In genomic region chr11:77068461-77069335, GRCh38 we compare ENCODE assay signal across 15 cellular contexts. TPM values are rescaled to one million over a fixed set of nuclear protein-coding genes. Genes with fewer than 3 reads are reported as not detected.
DNase-seq lines count a peak whose midpoint lies in the region; ATAC-seq and TF ChIP-seq lines count a peak whose summit lies in the region.
"Had no signal": no experiment of that assay in that cellular context is flagged by ENCODE, and none has a peak within 500 bp of the region (broad histone marks: within the 10 kb centered on the region; RNA-seq: fewer than 3 reads in every experiment).

No MANE protein-coding gene starts in this region.

- H3K4me3 ChIP-seq in colonic mucosa (peak overlapping the region; percentile 53), tibial nerve (peak overlapping the region in 2 of 4 donors; percentile 73 to 94)

- no peaks in the 10 kb centered on the region for H3K36me3 Mint-ChIP-seq in activated T-cell treated with anti-CD3 and anti-CD28 coated beads, Interleukin-2, amount 50 U/mL, for 4 hours (ENCODE audit: insufficient read depth)
- no peaks in the 10 kb centered on the region for H3K36me3 Mint-ChIP-seq in activated T-cell treated with anti-CD3 and anti-CD28 coated beads, Interleukin-2, amount 50 U/mL, for 72 hours (ENCODE audit: insufficient read depth in 2 of 2)
- H3K36me3 Mint-ChIP-seq in natural killer cell: no peaks in the 10 kb centered on the region
- no peaks in the 10 kb centered on the region for H3K36me3 Mint-ChIP-seq in activated naive CD4-positive, alpha-beta T cell treated with anti-CD3 and anti-CD28 coated beads for 36 hours (ENCODE audit: low read depth)

- H3K36me3 ChIP-seq in colonic mucosa (no peaks in the 10 kb centered on the region), tibial nerve (no peaks in the 10 kb centered on the region)
- H3K36me3 ChIP-seq: breast epithelium had no signal

- no peak for ATAC-seq in activated T-cell treated with anti-CD3 and anti-CD28 coated beads, Interleukin-2, amount 50 U/mL, for 4 hours
- no peak for ATAC-seq in activated T-cell treated with anti-CD3 and anti-CD28 coated beads, Interleukin-2, amount 50 U/mL, for 72 hours (replicated peaks in 1 of 2)
- ATAC-seq in natural killer cell: no peak

- no peak for TF ChIP-seq POLR2A in tibial nerve (IDR thresholded peaks at IDR 0.05)

- peak overlapping the region; percentile 43 for H3K4me3 Mint-ChIP-seq in activated T-cell treated with anti-CD3 and anti-CD28 coated beads, Interleukin-2, amount 50 U/mL, for 4 hours
- H3K4me3 Mint-ChIP-seq in activated T-cell treated with anti-CD3 and anti-CD28 coated beads, Interleukin-2, amount 50 U/mL, for 72 hours: peak overlapping the region in 1 of 2 donors; percentile 24
- H3K4me3 Mint-ChIP-seq in natural killer cell: peak overlapping the region; percentile 81
- H3K4me3 Mint-ChIP-seq in activated naive CD4-positive, alpha-beta T cell treated with anti-CD3 and anti-CD28 coated beads for 36 hours: no peak overlapping the region

- H3K27me3 ChIP-seq in colonic mucosa: no peaks in the 10 kb centered on the region
- H3K27me3 ChIP-seq in tibial nerve: no peaks in the 10 kb centered on the region
- H3K27me3 ChIP-seq: breast epithelium had no signal

- no peak for TF ChIP-seq EP300 in tibial nerve (IDR thresholded peaks at IDR 0.05)

- CTCF ChIA-PET in activated naive CD4-positive, alpha-beta T cell treated with anti-CD3 and anti-CD28 coated beads for 36 hours (lab: Charles Lee): interaction anchor here (0.9 kb wide), 1 partner anchor 23 kb away, joined by 3 read pairs; no protein-coding TSS in a partner anchor

- no peak for DNase-seq in activated T-cell treated with anti-CD3 and anti-CD28 coated beads, Interleukin-2, amount 50 U/mL, for 4 hours
- no peak for DNase-seq in activated T-cell treated with anti-CD3 and anti-CD28 coated beads, Interleukin-2, amount 50 U/mL, for 72 hours
- no peak for DNase-seq in colonic mucosa
- DNase-seq in natural killer cell: no peak
- DNase-seq in tibial nerve (ENCODE audit: low spot score in 2 of 2): no peak
- DNase-seq in activated naive CD4-positive, alpha-beta T cell treated with anti-CD3 and anti-CD28 coated beads for 36 hours: no peak
- DNase-seq in NCI-H1105 (lab: John Stamatoyannopoulos, UW): no peak
- no peak for DNase-seq in NCI-H774 (lab: John Stamatoyannopoulos, UW)
- DNase-seq: ACHN; activated effector memory CD4-positive, alpha-beta T cell treated with anti-CD3 and anti-CD28 coated beads, Interleukin-2, amount 50 U/mL, for 16 hours; NCI-H2029 treated with DMSO at 0.1 percent for 48 hours; occipital lobe; T-helper 9 cell had no signal

- H3K4me1 ChIP-seq in colonic mucosa (peaks cover 41% of the 10 kb centered on the region), tibial nerve (peaks cover 7 to 75% (median 29%) of the 10 kb centered on the region in 4 donors)

- no peak overlapping the region for H3K27ac Mint-ChIP-seq in activated T-cell treated with anti-CD3 and anti-CD28 coated beads, Interleukin-2, amount 50 U/mL, for 72 hours
- H3K27ac Mint-ChIP-seq in natural killer cell: peak overlapping the region; percentile 50 to 61
- H3K27ac Mint-ChIP-seq in activated naive CD4-positive, alpha-beta T cell treated with anti-CD3 and anti-CD28 coated beads for 36 hours: no peak overlapping the region

- peaks cover 20% of the 10 kb centered on the region for H3K4me1 Mint-ChIP-seq in activated T-cell treated with anti-CD3 and anti-CD28 coated beads, Interleukin-2, amount 50 U/mL, for 4 hours (ENCODE audit: low read depth)
- H3K4me1 Mint-ChIP-seq in activated T-cell treated with anti-CD3 and anti-CD28 coated beads, Interleukin-2, amount 50 U/mL, for 72 hours (ENCODE audit: low read depth): peaks cover 24% of the 10 kb centered on the region
- peaks cover 50 to 70% of the 10 kb centered on the region in 2 donors for H3K4me1 Mint-ChIP-seq in natural killer cell
- peaks cover 23% of the 10 kb centered on the region for H3K4me1 Mint-ChIP-seq in activated naive CD4-positive, alpha-beta T cell treated with anti-CD3 and anti-CD28 coated beads for 36 hours (ENCODE audit: low read depth)

- H3K27ac ChIP-seq in colonic mucosa (peak overlapping the region; percentile 46), tibial nerve (peak overlapping the region in 3 of 4 donors; percentile 86 to 98 (median 97))

- H3K9ac ChIP-seq in colonic mucosa (ENCODE audit: low read depth in 2 of 2, low read length in 2 of 2): peak overlapping the region; percentile 60 to 68

- no peaks in the 10 kb centered on the region for H3K27me3 Mint-ChIP-seq in activated T-cell treated with anti-CD3 and anti-CD28 coated beads, Interleukin-2, amount 50 U/mL, for 4 hours (ENCODE audit: low read depth)
- no peaks in the 10 kb centered on the region for H3K27me3 Mint-ChIP-seq in activated T-cell treated with anti-CD3 and anti-CD28 coated beads, Interleukin-2, amount 50 U/mL, for 72 hours (ENCODE audit: low read depth)
- peaks cover 0 to 11% of the 10 kb centered on the region in 2 donors for H3K27me3 Mint-ChIP-seq in natural killer cell (ENCODE audit: low read depth in 2 of 2)
- H3K27me3 Mint-ChIP-seq in activated naive CD4-positive, alpha-beta T cell treated with anti-CD3 and anti-CD28 coated beads for 36 hours (ENCODE audit: low read depth): no peaks in the 10 kb centered on the region

- H3K9me3 ChIP-seq in colonic mucosa (no peaks in the 10 kb centered on the region), tibial nerve (no peaks in the 10 kb centered on the region)
- H3K9me3 ChIP-seq: breast epithelium had no signal

- TF ChIP-seq CTCF in colonic mucosa (IDR thresholded peaks at IDR 0.05) (no peak), natural killer cell (IDR thresholded peaks at IDR 0.05) (no peak), tibial nerve (IDR thresholded peaks at IDR 0.05) (no peak)

- 62 to 82% methylated on average over 7 of the region's 7 CpGs for WGBS in tibial nerve, 2 donors

- no peaks in the 10 kb centered on the region for H3K9me3 Mint-ChIP-seq in activated T-cell treated with anti-CD3 and anti-CD28 coated beads, Interleukin-2, amount 50 U/mL, for 4 hours
- H3K9me3 Mint-ChIP-seq in activated T-cell treated with anti-CD3 and anti-CD28 coated beads, Interleukin-2, amount 50 U/mL, for 72 hours: no peaks in the 10 kb centered on the region
- no peaks in the 10 kb centered on the region for H3K9me3 Mint-ChIP-seq in natural killer cell
- H3K9me3 Mint-ChIP-seq in activated naive CD4-positive, alpha-beta T cell treated with anti-CD3 and anti-CD28 coated beads for 36 hours: no peaks in the 10 kb centered on the region

- intact Hi-C loops in colonic mucosa (cut with DNase I): no loop called here
- intact Hi-C loops in natural killer cell (cut with micrococcal nuclease): no loop called here
- intact Hi-C loops in activated naive CD4-positive, alpha-beta T cell treated with anti-CD3 and anti-CD28 coated beads for 36 hours (cut with micrococcal nuclease): no loop called here

RNA-seq across cellular contexts. Expression of gene CAPN5, which starts 1.9 kb away (rescaled TPM):
- under 1 TPM; 0.29 to 0.68 (median 0.53) TPM for total RNA-seq in activated T-cell treated with anti-CD3 and anti-CD28 coated beads, Interleukin-2, amount 50 U/mL, for 4 hours
- total RNA-seq in activated T-cell treated with anti-CD3 and anti-CD28 coated beads, Interleukin-2, amount 50 U/mL, for 72 hours: 1 to 10 TPM; 1.0 to 1.1 TPM
- total RNA-seq in colonic mucosa: 100 to 1,000 TPM; 258 to 267 TPM
- total RNA-seq in natural killer cell: 10 to 100 TPM; 32.3 to 34.5 (median 34.3) TPM
- 10 to 100 TPM; 15.9 to 24.5 (median 19.8) TPM for total RNA-seq in tibial nerve
- 1 to 10 TPM in 1 of 2 experiments, under 1 TPM in 1; 0.79 to 1.5 TPM for total RNA-seq in activated naive CD4-positive, alpha-beta T cell treated with anti-CD3 and anti-CD28 coated beads for 36 hours

RNA-seq across cellular contexts. Expression of gene OMP, which starts 33.9 kb away (rescaled TPM):
- not detected for total RNA-seq in activated T-cell treated with anti-CD3 and anti-CD28 coated beads, Interleukin-2, amount 50 U/mL, for 4 hours
- total RNA-seq in activated T-cell treated with anti-CD3 and anti-CD28 coated beads, Interleukin-2, amount 50 U/mL, for 72 hours: not detected
- total RNA-seq in colonic mucosa: 10 to 100 TPM in 1 of 2 donors, 1 to 10 TPM in 1; 7.5 to 16.8 TPM
- total RNA-seq in natural killer cell: 1 to 10 TPM in 1 of 3 donors, under 1 TPM in 2; 0.82 to 1.4 (median 0.85) TPM
- 1 to 10 TPM in 1 of 4 donors, not detected in 3; 9.9 TPM for total RNA-seq in tibial nerve
- total RNA-seq in activated naive CD4-positive, alpha-beta T cell treated with anti-CD3 and anti-CD28 coated beads for 36 hours: not detected
- total RNA-seq: breast epithelium, glomerular endothelial cell, occipital lobe had no signal

RNA-seq across cellular contexts. Expression of gene B3GNT6, which starts 34.5 kb away (rescaled TPM):
- total RNA-seq in activated T-cell treated with anti-CD3 and anti-CD28 coated beads, Interleukin-2, amount 50 U/mL, for 4 hours: not detected
- total RNA-seq in activated T-cell treated with anti-CD3 and anti-CD28 coated beads, Interleukin-2, amount 50 U/mL, for 72 hours: not detected
- 100 to 1,000 TPM in 1 of 2 donors, 10 to 100 TPM in 1; 83.1 to 107 TPM for total RNA-seq in colonic mucosa
- not detected for total RNA-seq in natural killer cell
- not detected for total RNA-seq in tibial nerve
- not detected for total RNA-seq in activated naive CD4-positive, alpha-beta T cell treated with anti-CD3 and anti-CD28 coated beads for 36 hours
- total RNA-seq: glomerular endothelial cell, occipital lobe had no signal

RNA-seq across cellular contexts. Expression of gene MYO7A, which starts 59.3 kb away (rescaled TPM):
- total RNA-seq in activated T-cell treated with anti-CD3 and anti-CD28 coated beads, Interleukin-2, amount 50 U/mL, for 4 hours: under 1 TPM in 1 of 3 donors, not detected in 2; 0.14 TPM
- under 1 TPM; 0.29 to 0.42 TPM for total RNA-seq in activated T-cell treated with anti-CD3 and anti-CD28 coated beads, Interleukin-2, amount 50 U/mL, for 72 hours
- total RNA-seq in colonic mucosa (1 to 10 TPM; 3.8 to 4.1 TPM), natural killer cell (1 to 10 TPM in 1 of 3 donors, under 1 TPM in 2; 0.20 to 1.1 (median 0.68) TPM), tibial nerve (10 to 100 TPM; 12.6 to 45.0 (median 24.4) TPM)
- not detected for total RNA-seq in activated naive CD4-positive, alpha-beta T cell treated with anti-CD3 and anti-CD28 coated beads for 36 hours

Comparison
In these comparisons a context has a peak if more than half of its experiments do, and no peak if none do; other contexts are left out.
1. H3K27ac Mint-ChIP-seq: peak in natural killer cell (2 of 2); none in activated T-cell treated with anti-CD3 and anti-CD28 coated beads, Interleukin-2, amount 50 U/mL, for 72 hours (single experiment) and activated naive CD4-positive, alpha-beta T cell treated with anti-CD3 and anti-CD28 coated beads for 36 hours (single experiment).
2. RNA of gene CAPN5, which starts 1.9 kb away (total RNA-seq): 258 to 267 TPM in colonic mucosa; 32.3 to 34.5 TPM in natural killer cell, 15.9 to 24.5 TPM in tibial nerve, 0.79 to 1.5 TPM in activated naive CD4-positive, alpha-beta T cell treated with anti-CD3 and anti-CD28 coated beads for 36 hours, 1.0 to 1.1 TPM in activated T-cell treated with anti-CD3 and anti-CD28 coated beads, Interleukin-2, amount 50 U/mL, for 72 hours and 0.29 to 0.68 TPM in activated T-cell treated with anti-CD3 and anti-CD28 coated beads, Interleukin-2, amount 50 U/mL, for 4 hours; every median in the first group is over 4 times any median in the second.
3. RNA of gene B3GNT6, which starts 34.5 kb away (total RNA-seq): 83.1 to 107 TPM in colonic mucosa; not detected in activated T-cell treated with anti-CD3 and anti-CD28 coated beads, Interleukin-2, amount 50 U/mL, for 4 hours, not detected in activated T-cell treated with anti-CD3 and anti-CD28 coated beads, Interleukin-2, amount 50 U/mL, for 72 hours, not detected in natural killer cell, not detected in tibial nerve and not detected in activated naive CD4-positive, alpha-beta T cell treated with anti-CD3 and anti-CD28 coated beads for 36 hours; every median in the first group is over 10 times any median in the second.